Comparison of ENCODE assay signal across 6 cellular contexts in genomic region chr12:55818140-55818728, GRCh38. TPM values are rescaled to one million over a fixed set of nuclear protein-coding genes. Genes with fewer than 3 reads are reported as not detected.
DNase-seq lines count a peak whose midpoint lies in the region; ATAC-seq and TF ChIP-seq lines count a peak whose summit lies in the region.

No MANE protein-coding gene starts in this region.

- 0% methylated on average over 6 of the region's 17 CpGs for WGBS in mammary epithelial cell (ENCODE audit: low coverage, missing lambda C conversion rate)

- peak overlapping the region; percentile 81 for H3K9ac ChIP-seq in mammary epithelial cell (ENCODE audit: insufficient read depth, low read length)

- TSS peak; percentile 43 for BruUV-seq in mammary epithelial cell (replicated peaks; lab: Mats Ljungman, UMichigan)

- no peaks in the 10 kb centered on the region for H3K9me3 ChIP-seq in mammary epithelial cell (replicated peaks; ENCODE audit: insufficient read depth, low read length)
- H3K9me3 ChIP-seq in osteoblast (ENCODE audit: low read depth, low read length): no peaks in the 10 kb centered on the region

- peak overlapping the region; percentile 75 for H3K4me2 ChIP-seq in mammary epithelial cell (ENCODE audit: insufficient read depth, low read depth, low read length)
- H3K4me2 ChIP-seq in osteoblast (ENCODE audit: insufficient read depth, low read length): peak overlapping the region; percentile 98

- H3K79me2 ChIP-seq in mammary epithelial cell (ENCODE audit: insufficient read depth, low read length) (peaks cover 77% of the 10 kb centered on the region), osteoblast (ENCODE audit: insufficient read depth, low read length) (peaks cover 60% of the 10 kb centered on the region)

- H3K4me1 ChIP-seq in mammary epithelial cell (ENCODE audit: insufficient read depth, low read length) (peaks cover 18% of the 10 kb centered on the region), osteoblast (ENCODE audit: insufficient read depth, low read length) (peaks cover 25% of the 10 kb centered on the region)

- peak overlapping the region; percentile 58 for H3K27ac ChIP-seq in mammary epithelial cell (ENCODE audit: insufficient read depth, low read depth, low read length)
- peak overlapping the region; percentile 73 for H3K27ac ChIP-seq in osteoblast (ENCODE audit: low read depth, low read length)

- in situ Hi-C loops in mammary epithelial cell (cut with MboI; ENCODE audit: low sequenced_read_pairs in 2 of 2): loop anchor here in 1 of 2 donors (5.0 kb wide), 1 partner anchor 124 kb away; no protein-coding TSS in a partner anchor

- dilution Hi-C loops in mammary epithelial cell (cut with HindIII; ENCODE audit: low sequenced_read_pairs): no loop called here

- ATAC-seq in GM18909 (IDR thresholded peaks at IDR 0.05; ENCODE audit: poor library complexity, unreplicated experiment) (peak; percentile 28), HG03196 (IDR thresholded peaks at IDR 0.05; ENCODE audit: unreplicated experiment) (peak; percentile 14)

- H2AFZ ChIP-seq in mammary epithelial cell (ENCODE audit: low read depth, low read length) (peak overlapping the region; percentile 81), osteoblast (ENCODE audit: low read length) (peak overlapping the region; percentile 90)

- no peak for TF ChIP-seq CTCF in mammary epithelial cell (conservative IDR thresholded peaks at IDR 0.05 in 1 of 2, IDR thresholded peaks at IDR 0.05 in 1 of 2; ENCODE audit: extremely low read depth in 1 of 2, insufficient read depth in 1 of 2, low read depth in 1 of 2, low read length in 2 of 2)
- TF ChIP-seq CTCF in osteoblast (IDR thresholded peaks at IDR 0.05; ENCODE audit: extremely low read depth, low read depth, low read length): no peak

- CTCF ChIA-PET in mammary epithelial cell (lab: Charles Lee; ENCODE audit: low non-redundant PET): interaction anchor here (0.6 to 1.2 kb wide), 3 partner anchors 97 to 1184 kb away, joined by 3 to 10 read pairs (median 3); no protein-coding TSS in a partner anchor

- no peaks in the 10 kb centered on the region for H3K27me3 ChIP-seq in mammary epithelial cell (ENCODE audit: insufficient read depth, low read length)
- no peaks in the 10 kb centered on the region for H3K27me3 ChIP-seq in osteoblast (ENCODE audit: insufficient read depth, low read length)

- H4K20me1 ChIP-seq in mammary epithelial cell (ENCODE audit: insufficient read depth, low read length) (no peaks in the 10 kb centered on the region), osteoblast (ENCODE audit: insufficient read depth, low read length) (peaks cover 23% of the 10 kb centered on the region)

- DNase-seq in mammary epithelial cell (no peak), osteoblast (ENCODE audit: insufficient read length, low spot score, missing footprints) (peak; percentile 87), SW480 (ENCODE audit: low spot score) (no peak)
- no peak for DNase-seq in activated CD8-positive, alpha-beta memory T cell treated with anti-CD3 and anti-CD28 coated beads for 24 hours

- intact Hi-C loops in mammary epithelial cell (cut with micrococcal nuclease): loop anchor here (1.0 to 5.0 kb wide), 2 partner anchors 112 to 224 kb away; partner anchors contain the start of gene RPS26

- H3K4me3 ChIP-seq in mammary epithelial cell (replicated peaks in 1 of 3; ENCODE audit: insufficient read depth in 1 of 3, low read depth in 2 of 3, low read length in 3 of 3) (peak overlapping the region; percentile 69 to 87 (median 72)), osteoblast (ENCODE audit: insufficient read depth, low read length) (peak overlapping the region; percentile 89)

- H3K36me3 ChIP-seq in mammary epithelial cell (ENCODE audit: insufficient read depth, low read length) (peaks cover 37% of the 10 kb centered on the region), osteoblast (ENCODE audit: insufficient read depth, low read length) (peaks cover 55% of the 10 kb centered on the region)

RNA-seq across cellular contexts. Expression of gene ORMDL2, which starts 0.4 kb away (rescaled TPM):
- total RNA-seq in mammary epithelial cell (10 to 100 TPM; 24.3 to 91.3 TPM), osteoblast (9.4 and 10.1 TPM in 2 replicates)
- 97.6 TPM for polyA plus RNA-seq in mammary epithelial cell
- 105 TPM for polyA minus RNA-seq in mammary epithelial cell

RNA-seq across cellular contexts. Expression of gene SARNP, which starts 0.7 kb away (rescaled TPM):
- total RNA-seq in mammary epithelial cell (10 to 100 TPM; 34.7 to 72.9 TPM), osteoblast (53.6 and 56.6 TPM in 2 replicates)
- polyA plus RNA-seq in mammary epithelial cell: 71.6 TPM
- polyA minus RNA-seq in mammary epithelial cell: 51.4 TPM

RNA-seq across cellular contexts. Expression of gene DNAJC14, which starts 11.2 kb away (rescaled TPM):
- total RNA-seq in mammary epithelial cell: 10 to 100 TPM; 24.3 to 40.8 TPM
- 7.5 TPM for polyA plus RNA-seq in mammary epithelial cell
- polyA minus RNA-seq in mammary epithelial cell: 64.0 TPM
- total RNA-seq in osteoblast: 40.1 and 41.6 TPM in 2 replicates

RNA-seq across cellular contexts. Expression of gene MMP19, which starts 24.5 kb away (rescaled TPM):
- total RNA-seq in mammary epithelial cell: 1 to 10 TPM in 1 of 2 donors, under 1 TPM in 1; 0.33 to 2.1 TPM
- polyA plus RNA-seq in mammary epithelial cell: 0.74 TPM
- not detected for polyA minus RNA-seq in mammary epithelial cell
- total RNA-seq in osteoblast: 13.0 and 14.7 TPM in 2 replicates
